ENCODE assay signal across 19 cellular contexts in genomic region chr3:127716334-127716733, GRCh38.
"Had no signal": no experiment of that assay in that cellular context is flagged by ENCODE, and none has a peak within 500 bp of the region (broad histone marks: within the 10 kb centered on the region; RNA-seq: fewer than 3 reads in every experiment).

No MANE protein-coding gene starts in this region.

- H3K79me2 ChIP-seq: hepatocyte had no signal

- H3K9ac ChIP-seq: neural progenitor cell had no signal

- H3K9me3 ChIP-seq: adrenal gland, psoas muscle, tibial artery had no signal

- H3K27ac ChIP-seq: adrenal gland, hepatocyte, neural progenitor cell, tibial artery had no signal

- ATAC-seq: activated CD4-positive, CD25-positive, alpha-beta regulatory T cell treated with anti-CD3 and anti-CD28 coated beads, Interleukin-2, amount 50 U/mL, for 24 hours; esophagus mucosa; left colon; psoas muscle had no signal

- DNase-seq: activated CD4-positive, alpha-beta T cell treated with anti-CD3 and anti-CD28 coated beads, Interleukin-2, amount 50 U/mL, for 1 hour; activated CD8-positive, alpha-beta memory T cell treated with anti-CD3 and anti-CD28 coated beads, Interleukin-2, amount 50 U/mL, for 4 hours; activated gamma-delta T cell; activated T-cell treated with anti-CD3 and anti-CD28 coated beads, Interleukin-2, amount 50 U/mL, for 48 hours; adrenal gland; effector CD8-positive, alpha-beta T cell; midbrain; psoas muscle; stimulated activated CD4-positive, alpha-beta T cell treated with anti-CD3 and anti-CD28 coated beads, Interleukin-12 subunit alpha, Interleukin-12 subunit beta, amount 100 ng/mL, for 4 hours; stimulated activated CD4-positive, alpha-beta T cell treated with anti-CD3 and anti-CD28 coated beads, Interleukin-1b, Interleukin-23, amount 100 ng/mL, for 48 hours; stimulated activated CD8-positive, alpha-beta memory T cell treated with anti-CD3 and anti-CD28 coated beads, Interleukin-4, amount 100 ng/mL, for 48 hours; stimulated activated naive CD4-positive, alpha-beta T cell; tibial artery had no signal

- H3K36me3 ChIP-seq: adrenal gland, neural progenitor cell had no signal

- H3K27me3 ChIP-seq: adrenal gland, hepatocyte, neural progenitor cell, tibial artery had no signal

- H2AFZ ChIP-seq: hepatocyte, neural progenitor cell had no signal

- H3K4me3 ChIP-seq: adrenal gland, hepatocyte, lung, neural progenitor cell, psoas muscle, tibial artery had no signal

- H3K4me2 ChIP-seq: hepatocyte, neural progenitor cell had no signal
